ENCODE assay signal across 16 cellular contexts in the genomic region with DNA sequence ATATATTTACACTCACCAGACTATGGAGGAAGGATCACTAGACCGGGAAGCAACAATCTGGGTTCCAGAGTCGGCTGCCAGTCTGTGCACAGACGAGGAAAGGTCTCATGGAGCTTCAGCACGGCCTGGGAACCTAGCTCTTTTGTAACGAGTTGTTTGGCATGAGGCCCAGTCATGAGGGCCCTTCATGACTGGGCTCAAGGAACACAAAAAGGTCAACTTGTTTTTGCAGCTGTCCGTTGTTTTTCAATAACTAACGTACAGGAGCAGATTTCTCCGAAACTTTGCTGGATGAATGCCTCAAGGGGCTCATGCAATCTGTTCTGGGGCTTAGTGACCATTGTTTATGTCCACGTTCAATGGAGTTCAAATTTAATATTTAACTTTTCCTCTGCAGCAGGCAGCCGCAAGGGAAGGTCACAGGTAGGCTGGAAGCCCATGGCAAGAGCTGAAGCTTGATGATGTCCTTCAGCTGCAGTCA. TPM values are rescaled to one million over a fixed set of nuclear protein-coding genes. Genes with fewer than 3 reads are reported as not detected.
DNase-seq lines count a peak whose midpoint lies in the region; ATAC-seq and TF ChIP-seq lines count a peak whose summit lies in the region.
"Had no signal": no experiment of that assay in that cellular context is flagged by ENCODE, and none has a peak within 500 bp of the region (broad histone marks: within the 10 kb centered on the region; RNA-seq: fewer than 3 reads in every experiment).

No MANE protein-coding gene starts in this region.

- H3K27ac ChIP-seq in lung (ENCODE audit: low read depth in 1 of 2, low read length in 1 of 2) (peak overlapping the region in 1 of 2 donors; percentile 4), substantia nigra (ENCODE audit: low read depth, low read length, poor library complexity, severe bottlenecking) (no peak overlapping the region), mesenchymal stem cell (ENCODE audit: low read length, poor library complexity, severe bottlenecking) (no peak overlapping the region), Karpas-422 (ENCODE audit: low read length) (no peak overlapping the region)

- 49 to 72% methylated on average over 10 of the region's 10 CpGs for WGBS in lung, 2 donors
- 72% methylated on average over 10 of the region's 10 CpGs for WGBS in mesenchymal stem cell

- no peak overlapping the region for H4K8ac ChIP-seq in mesenchymal stem cell (ENCODE audit: low read length)

- no peak overlapping the region for H3K23ac ChIP-seq in mesenchymal stem cell (ENCODE audit: low read length in 2 of 2)

- no peaks in the 10 kb centered on the region for H3K79me2 ChIP-seq in Karpas-422 (ENCODE audit: low read length)

- DNase-seq in Right ventricle myocardium inferior (ENCODE audit: missing footprints) (no peak), cardiac septum (ENCODE audit: low spot score) (no peak), dermis blood vessel endothelial cell (peak; percentile 65), lung (ENCODE audit: low spot score) (peak; percentile 72), NCI-H226 (no peak), substantia nigra (lab: John Stamatoyannopoulos, UW) (no peak), mesenchymal stem cell (no peak), Karpas-422 (no peak)
- DNase-seq: activated CD4-positive, alpha-beta T cell treated with anti-CD3 and anti-CD28 coated beads, Interleukin-2, amount 10 ng/mL, durations not matched to agents 24 days and 14 days; activated T-cell treated with anti-CD3 and anti-CD28 coated beads, Interleukin-2, amount 50 U/mL, for 4 hours; HFFc6; immature natural killer cell; natural killer cell; NCI-H1436; T-helper 2 cell had no signal

- H2BK12ac ChIP-seq in mesenchymal stem cell (ENCODE audit: low read length in 2 of 2): no peak overlapping the region

- no peaks in the 10 kb centered on the region for H3K9me2 ChIP-seq in Karpas-422 (replicated peaks; ENCODE audit: insufficient read depth, low read length)

- no peak overlapping the region for H2BK120ac ChIP-seq in mesenchymal stem cell (ENCODE audit: low read depth, low read length)

- H3K4me1 ChIP-seq in lung (ENCODE audit: control insufficient read depth in 2 of 2, insufficient read depth in 2 of 2, low read length in 2 of 2) (peaks cover 6 to 8% of the 10 kb centered on the region in 2 donors), mesenchymal stem cell (ENCODE audit: control insufficient read depth, insufficient read depth, low read depth, low read length) (peaks cover 2% of the 10 kb centered on the region), Karpas-422 (ENCODE audit: low read length) (peaks cover 11% of the 10 kb centered on the region)

- no peak overlapping the region for H4K91ac ChIP-seq in mesenchymal stem cell (ENCODE audit: low read length)

- H4K20me1 ChIP-seq in Karpas-422 (ENCODE audit: insufficient read depth, low read depth, low read length): no peaks in the 10 kb centered on the region

- H3K4me3 ChIP-seq in lung (no peak overlapping the region), mesenchymal stem cell (ENCODE audit: insufficient read depth in 1 of 2, low read depth in 1 of 2, low read length in 2 of 2) (no peak overlapping the region), Karpas-422 (ENCODE audit: low read length) (no peak overlapping the region)

- H3K4ac ChIP-seq in mesenchymal stem cell (ENCODE audit: low read depth in 1 of 2, low read length in 2 of 2): no peak overlapping the region

- no peaks in the 10 kb centered on the region for H3K27me3 ChIP-seq in lung (ENCODE audit: control insufficient read depth, insufficient read depth)
- peaks cover 7 to 30% of the 10 kb centered on the region in 2 experiments for H3K27me3 ChIP-seq in mesenchymal stem cell (ENCODE audit: control insufficient read depth in 1 of 2, insufficient read depth in 1 of 2, low read length in 2 of 2)
- no peaks in the 10 kb centered on the region for H3K27me3 ChIP-seq in Karpas-422 (ENCODE audit: low read length)

- H3K9me3 ChIP-seq in lung (ENCODE audit: control insufficient read depth in 2 of 2, insufficient read depth in 1 of 2, low read length in 1 of 2) (no peaks in the 10 kb centered on the region), mesenchymal stem cell (ENCODE audit: control insufficient read depth, low read length) (no peaks in the 10 kb centered on the region), Karpas-422 (ENCODE audit: low read length) (no peaks in the 10 kb centered on the region)

- H3K4me2 ChIP-seq in mesenchymal stem cell (ENCODE audit: low read length, poor library complexity, severe bottlenecking) (no peak overlapping the region), Karpas-422 (ENCODE audit: low read depth, low read length, poor library complexity, severe bottlenecking) (no peak overlapping the region)

- H3K9ac ChIP-seq in mesenchymal stem cell (ENCODE audit: low read length) (no peak overlapping the region), Karpas-422 (ENCODE audit: low read length) (no peak overlapping the region)

- intact Hi-C loops in Right ventricle myocardium inferior (cut with DNase I) (loop anchor here (10.0 kb wide), 1 partner anchor 118 kb away; no protein-coding TSS in a partner anchor), cardiac septum (cut with DNase I) (loop anchor here (10.0 kb wide), 1 partner anchor 192 kb away; a partner anchor contains a TSS)

- H2AFZ ChIP-seq in mesenchymal stem cell (ENCODE audit: low read depth, low read length) (no peak overlapping the region), Karpas-422 (ENCODE audit: low read length) (no peak overlapping the region)

- no peak overlapping the region for H2BK5ac ChIP-seq in mesenchymal stem cell (ENCODE audit: low read depth, low read length, poor library complexity, severe bottlenecking)

- H3K36me3 ChIP-seq in lung (ENCODE audit: control insufficient read depth in 2 of 2, insufficient read depth in 2 of 2, low read length in 2 of 2) (no peaks in the 10 kb centered on the region), mesenchymal stem cell (ENCODE audit: control insufficient read depth in 1 of 2, insufficient read depth in 2 of 2, low read depth in 1 of 2, low read length in 2 of 2) (no peaks in the 10 kb centered on the region), Karpas-422 (ENCODE audit: insufficient read depth, low read length) (no peaks in the 10 kb centered on the region)

- ATAC-seq in Right ventricle myocardium inferior: peak; percentile 66
- ATAC-seq in lung (ENCODE audit: insufficient read depth, low FRiP score): no peak
- ATAC-seq: activated T-cell treated with anti-CD3 and anti-CD28 coated beads, Interleukin-2, amount 50 U/mL, for 4 hours; natural killer cell had no signal

- TF ChIP-seq CTCF in lung (IDR thresholded peaks at IDR 0.05; ENCODE audit: control extremely low read depth, extremely low read depth): no peak

- H3K18ac ChIP-seq in mesenchymal stem cell (ENCODE audit: low read depth in 1 of 2, low read length in 2 of 2): no peak overlapping the region

- H3K14ac ChIP-seq in mesenchymal stem cell (ENCODE audit: low read length in 2 of 2): no peak overlapping the region

- no peaks in the 10 kb centered on the region for H3K79me1 ChIP-seq in mesenchymal stem cell (replicated peaks; ENCODE audit: low read length, poor library complexity, severe bottlenecking)

- H2BK15ac ChIP-seq in mesenchymal stem cell (ENCODE audit: low read depth, poor library complexity, severe bottlenecking): no peak overlapping the region

- no peak overlapping the region for H2AK5ac ChIP-seq in mesenchymal stem cell (ENCODE audit: low read length, severe bottlenecking)

RNA-seq across cellular contexts. Expression of a gene that starts 5.9 kb away (rescaled TPM):
- total RNA-seq in Right ventricle myocardium inferior (1.4 TPM), cardiac septum (0.78 TPM), dermis blood vessel endothelial cell (0.19 and 0.34 TPM in 2 replicates), lung (under 1 TPM; 0.51 to 0.58 TPM)
- polyA plus RNA-seq in lung: under 1 TPM; 0.09 to 0.45 TPM
- not detected for polyA plus RNA-seq in mesenchymal stem cell (2013, experiment 1 of 2)
- polyA plus RNA-seq in mesenchymal stem cell (2013, experiment 2 of 2): not detected
- total RNA-seq in Karpas-422 (2014; rRNA removed; shearing (Covaris generic); ENCODE audit: low replicate concordance): 0.04 and 0.15 TPM in 2 replicates
- total RNA-seq: activated CD4-positive, alpha-beta T cell treated with anti-CD3 and anti-CD28 coated beads, Interleukin-2, amount 10 ng/mL, durations not matched to agents 24 days and 14 days; activated T-cell treated with anti-CD3 and anti-CD28 coated beads, Interleukin-2, amount 50 U/mL, for 4 hours; HFFc6; HT1080; natural killer cell had no signal
- polyA plus RNA-seq: immature natural killer cell had no signal

Comparison
In these comparisons a context has a peak if more than half of its experiments do, and no peak if none do; other contexts are left out.
1. DNase-seq: peak in dermis blood vessel endothelial cell (single experiment) and lung (single experiment); none in Right ventricle myocardium inferior (single experiment), cardiac septum (single experiment), NCI-H226 (single experiment), substantia nigra (0 of 49), mesenchymal stem cell (single experiment) and Karpas-422 (single experiment).